9 cellular contexts compared by ENCODE assay signal in genomic region chr19:4376991-4377781, GRCh38. TPM values are rescaled to one million over a fixed set of nuclear protein-coding genes. Genes with fewer than 3 reads are reported as not detected.
A peak's percentile ranks its signal among the peaks of the same experiment; 100 is the strongest.
DNase-seq lines count a peak whose midpoint lies in the region; ATAC-seq, FAIRE-seq and TF ChIP-seq lines count a peak whose summit lies in the region.
"Had no signal": no experiment of that assay in that cellular context is flagged by ENCODE, and none has a peak within 500 bp of the region (broad histone marks: within the 10 kb centered on the region; RNA-seq: fewer than 3 reads in every experiment).

No MANE protein-coding gene starts in this region.

- BruUV-seq in OCI-LY7 (replicated peaks; lab: Mats Ljungman, UMichigan) (no TSS peak), endothelial cell of umbilical vein (replicated peaks; lab: Mats Ljungman, UMichigan) (no TSS peak)

- no peak for TF ChIP-seq POLR2A in endothelial cell of umbilical vein (IDR thresholded peaks at IDR 0.05; ENCODE audit: low read depth, low read length)
- TF ChIP-seq POLR2A in sigmoid colon (IDR thresholded peaks at IDR 0.05) = no peak

- dilution Hi-C loops in endothelial cell of umbilical vein (cut with MboI; ENCODE audit: extremely low pct_ligation_motif_present, low sequenced_read_pairs) = no loop called here

- H3K9me1 ChIP-seq in endothelial cell of umbilical vein (replicated peaks; ENCODE audit: control insufficient read depth, extremely low read depth, insufficient read depth, low read length) = no peaks in the 10 kb centered on the region

- 88 to 90% methylated on average over 23 of the region's 23 CpGs for WGBS in sigmoid colon, 2 donors

- H3K4me2 ChIP-seq in OCI-LY7 (ENCODE audit: low read length) (peak overlapping the region; percentile 78), endothelial cell of umbilical vein (ENCODE audit: insufficient read depth, low read length) (no peak overlapping the region)

- no peak for ATAC-seq in GM21367 (IDR thresholded peaks at IDR 0.05; ENCODE audit: unreplicated experiment)

- no peak for TF ChIP-seq EP300 in sigmoid colon (IDR thresholded peaks at IDR 0.05)

- no peak for TF ChIP-seq CTCF in OCI-LY7 (conservative IDR thresholded peaks at IDR 0.05; ENCODE audit: low read length)
- TF ChIP-seq CTCF in endothelial cell of umbilical vein (IDR thresholded peaks at IDR 0.05; ENCODE audit: extremely low read depth in 1 of 2, insufficient read depth in 1 of 2, low read depth in 1 of 2, low read length in 2 of 2) = no peak
- TF ChIP-seq CTCF in sigmoid colon (IDR thresholded peaks at IDR 0.05) = no peak

- H3K9me3 ChIP-seq in OCI-LY7 (ENCODE audit: low read length) (no peaks in the 10 kb centered on the region), endothelial cell of umbilical vein (replicated peaks; ENCODE audit: control insufficient read depth, insufficient read depth, low read length) (no peaks in the 10 kb centered on the region), sigmoid colon (no peaks in the 10 kb centered on the region)

- CTCF ChIA-PET in OCI-LY7 (lab: Charles Lee; ENCODE audit: unreplicated experiment) = no interaction called here
- CTCF ChIA-PET in endothelial cell of umbilical vein (lab: Charles Lee) = interaction anchor here (0.7 to 8.7 kb wide), 4 partner anchors 15 to 25 kb away, joined by 3 to 105 read pairs (median 30); partner anchors contain the start of genes CHAF1A and SH3GL1

- H3K9ac ChIP-seq in endothelial cell of umbilical vein (replicated peaks; ENCODE audit: extremely low read depth, insufficient read depth, low read length) = no peak overlapping the region

- peak; percentile 57 for DNase-seq in EH (ENCODE audit: low read depth)
- DNase-seq in OCI-LY7 (ENCODE audit: low spot score) = no peak
- DNase-seq in endothelial cell of umbilical vein (ENCODE audit: low read depth, low spot score) = no peak
- peak; percentile 61 for DNase-seq in sigmoid colon
- DNase-seq in KG1 (lab: John Stamatoyannopoulos, UW) = no peak
- no peak for DNase-seq in NCI-H2227 treated with DMSO at 0.1 percent for 48 hours (lab: John Stamatoyannopoulos, UW)
- DNase-seq in mesenteric fat pad (ENCODE audit: low spot score) = no peak
- DNase-seq: HCEC 1CT had no signal

- peak; percentile 38 for FAIRE-seq in endothelial cell of umbilical vein (lab: Jason Lieb, UNC)

- no peaks in the 10 kb centered on the region for H3K9me2 ChIP-seq in OCI-LY7 (ENCODE audit: insufficient read depth, low read length)

- H3K36me3 ChIP-seq in OCI-LY7 (ENCODE audit: insufficient read depth, low read length) (no peaks in the 10 kb centered on the region), endothelial cell of umbilical vein (ENCODE audit: control insufficient read depth in 2 of 2, extremely low read depth in 1 of 2, insufficient read depth in 2 of 2, low read length in 2 of 2) (peaks cover 0 to 9% of the 10 kb centered on the region in 2 experiments), sigmoid colon (no peaks in the 10 kb centered on the region)

- peaks cover 31% of the 10 kb centered on the region for H4K20me1 ChIP-seq in OCI-LY7 (ENCODE audit: insufficient read depth, low read length)
- no peaks in the 10 kb centered on the region for H4K20me1 ChIP-seq in endothelial cell of umbilical vein (replicated peaks; ENCODE audit: control insufficient read depth, extremely low read depth, insufficient read depth, low read length)

- H3K27ac ChIP-seq in OCI-LY7 (ENCODE audit: low read depth, low read length, poor library complexity, severe bottlenecking) (no peak overlapping the region), endothelial cell of umbilical vein (ENCODE audit: insufficient read depth, low read depth, low read length) (no peak overlapping the region), sigmoid colon (peak overlapping the region; percentile 77 to 83 (median 82))

- H3K4me1 ChIP-seq in OCI-LY7 (ENCODE audit: insufficient read depth, low read length, poor library complexity, severe bottlenecking) = peaks cover 54% of the 10 kb centered on the region
- H3K4me1 ChIP-seq in endothelial cell of umbilical vein (ENCODE audit: control insufficient read depth, extremely low read depth, insufficient read depth, low read length) = peaks cover 54% of the 10 kb centered on the region
- peaks cover 0 to 73% (median 68%) of the 10 kb centered on the region in 4 donors for H3K4me1 ChIP-seq in sigmoid colon

- H3K79me2 ChIP-seq in OCI-LY7 (ENCODE audit: insufficient read depth, low read depth, low read length) (peaks cover 22% of the 10 kb centered on the region; the same call in 1 of the 2 replicates), endothelial cell of umbilical vein (ENCODE audit: control insufficient read depth, insufficient read depth, low read length) (peaks cover 93% of the 10 kb centered on the region)

- POLR2A ChIA-PET in OCI-LY7 (lab: Charles Lee) (interaction anchor here (0.7 kb wide), 1 partner anchor 47 kb away, joined by 6 read pairs; no protein-coding TSS in a partner anchor), endothelial cell of umbilical vein (lab: Charles Lee) (interaction anchor here (1.0 kb wide), 1 partner anchor 14 kb away, joined by 3 read pairs; no protein-coding TSS in a partner anchor)

- H2AFZ ChIP-seq in OCI-LY7 (ENCODE audit: low read length) (no peak overlapping the region), endothelial cell of umbilical vein (ENCODE audit: low read depth, low read length) (no peak overlapping the region)

- H3K4me3 ChIP-seq in OCI-LY7 (ENCODE audit: low read depth, low read length, poor library complexity, severe bottlenecking) = no peak overlapping the region
- no peak overlapping the region for H3K4me3 ChIP-seq in endothelial cell of umbilical vein (replicated peaks in 1 of 3; ENCODE audit: insufficient read depth in 1 of 3, low read depth in 1 of 3, low read length in 3 of 3)
- no peak overlapping the region for H3K4me3 ChIP-seq in sigmoid colon

- no peaks in the 10 kb centered on the region for H3K27me3 ChIP-seq in endothelial cell of umbilical vein (ENCODE audit: control insufficient read depth in 2 of 2, insufficient read depth in 2 of 2, low read length in 2 of 2)
- H3K27me3 ChIP-seq in sigmoid colon = no peaks in the 10 kb centered on the region

- intact Hi-C loops in OCI-LY7 (cut with micrococcal nuclease; ENCODE audit: unreplicated experiment) = no loop called here
- intact Hi-C loops in endothelial cell of umbilical vein (cut with micrococcal nuclease) = no loop called here
- intact Hi-C loops in sigmoid colon (cut with DNase I) = no loop called here

RNA-seq across cellular contexts. Expression of gene SH3GL1, which starts 23.2 kb away (rescaled TPM):
- 24.3 and 33.2 TPM in 2 replicates for total RNA-seq in OCI-LY7 (2014; rRNA removed; shearing (Covaris generic))
- total RNA-seq in OCI-LY7 (2022) = 38.9 and 39.0 TPM in 2 replicates
- 143 and 153 TPM in 2 replicates for total RNA-seq in endothelial cell of umbilical vein
- polyA plus RNA-seq in endothelial cell of umbilical vein = 145 and 191 TPM in 2 replicates
- polyA plus RNA-seq in endothelial cell of umbilical vein (2011; cell fraction: cytosol; rRNA removed) = 113 and 139 TPM in 2 replicates
- 94.1 and 103 TPM in 2 replicates for polyA plus RNA-seq in endothelial cell of umbilical vein (2011; cell fraction: nucleus; rRNA removed)
- 124 and 164 TPM in 2 replicates for polyA plus RNA-seq in endothelial cell of umbilical vein (2012)
- polyA minus RNA-seq in endothelial cell of umbilical vein = 51.2 and 68.4 TPM in 2 replicates
- 43.0 TPM for polyA minus RNA-seq in endothelial cell of umbilical vein (2011; cell fraction: cytosol; rRNA and poly(A)+ RNA removed)
- polyA minus RNA-seq in endothelial cell of umbilical vein (2011; cell fraction: nucleus; rRNA and poly(A)+ RNA removed) = 32.8 and 43.7 TPM in 2 replicates
- 10 to 100 TPM; 28.5 to 33.9 (median 32.2) TPM for total RNA-seq in sigmoid colon
- polyA plus RNA-seq in sigmoid colon = 10 to 100 TPM; 37.9 to 47.4 (median 45.0) TPM
- total RNA-seq in mesenteric fat pad = 91.2 TPM

RNA-seq across cellular contexts. Expression of gene CHAF1A, which starts 25.3 kb away (rescaled TPM):
- total RNA-seq in OCI-LY7 (2014; rRNA removed; shearing (Covaris generic)) = 107 and 108 TPM in 2 replicates
- total RNA-seq in OCI-LY7 (2022) (119 and 128 TPM in 2 replicates), endothelial cell of umbilical vein (44.5 and 47.8 TPM in 2 replicates), sigmoid colon (1 to 10 TPM; 3.6 to 5.5 (median 4.1) TPM), mesenteric fat pad (6.0 TPM)
- polyA plus RNA-seq in endothelial cell of umbilical vein (19.5 and 32.1 TPM in 2 replicates), sigmoid colon (10 to 100 TPM in 2 of 3 donors, 1 to 10 TPM in 1; 5.4 to 19.1 (median 10.6) TPM)
- 22.2 and 23.4 TPM in 2 replicates for polyA plus RNA-seq in endothelial cell of umbilical vein (2011; cell fraction: cytosol; rRNA removed)
- polyA plus RNA-seq in endothelial cell of umbilical vein (2011; cell fraction: nucleus; rRNA removed) = 32.5 and 36.1 TPM in 2 replicates
- 16.4 and 24.5 TPM in 2 replicates for polyA plus RNA-seq in endothelial cell of umbilical vein (2012)
- 11.2 and 20.1 TPM in 2 replicates for polyA minus RNA-seq in endothelial cell of umbilical vein
- polyA minus RNA-seq in endothelial cell of umbilical vein (2011; cell fraction: cytosol; rRNA and poly(A)+ RNA removed) = 70.6 TPM
- 20.4 and 33.6 TPM in 2 replicates for polyA minus RNA-seq in endothelial cell of umbilical vein (2011; cell fraction: nucleus; rRNA and poly(A)+ RNA removed)

RNA-seq across cellular contexts. Expression of gene MPND, which starts 33.8 kb away (rescaled TPM):
- total RNA-seq in OCI-LY7 (2014; rRNA removed; shearing (Covaris generic)) = 6.7 and 7.2 TPM in 2 replicates
- total RNA-seq in OCI-LY7 (2022) = 19.1 and 19.5 TPM in 2 replicates
- total RNA-seq in endothelial cell of umbilical vein = 21.1 and 22.1 TPM in 2 replicates
- polyA plus RNA-seq in endothelial cell of umbilical vein = 13.8 and 14.8 TPM in 2 replicates
- 9.0 and 11.6 TPM in 2 replicates for polyA plus RNA-seq in endothelial cell of umbilical vein (2011; cell fraction: cytosol; rRNA removed)
- 6.7 and 7.7 TPM in 2 replicates for polyA plus RNA-seq in endothelial cell of umbilical vein (2011; cell fraction: nucleus; rRNA removed)
- 13.3 and 22.7 TPM in 2 replicates for polyA plus RNA-seq in endothelial cell of umbilical vein (2012)
- 7.7 and 11.2 TPM in 2 replicates for polyA minus RNA-seq in endothelial cell of umbilical vein
- polyA minus RNA-seq in endothelial cell of umbilical vein (2011; cell fraction: cytosol; rRNA and poly(A)+ RNA removed) = 8.4 TPM
- 1.8 and 6.9 TPM in 2 replicates for polyA minus RNA-seq in endothelial cell of umbilical vein (2011; cell fraction: nucleus; rRNA and poly(A)+ RNA removed)
- 10 to 100 TPM in 1 of 4 donors, 1 to 10 TPM in 3; 8.6 to 13.3 (median 9.3) TPM for total RNA-seq in sigmoid colon
- polyA plus RNA-seq in sigmoid colon = 10 to 100 TPM; 38.2 to 65.2 (median 60.1) TPM
- 14.4 TPM for total RNA-seq in mesenteric fat pad

RNA-seq across cellular contexts. Expression of gene STAP2, which starts 38.6 kb away (rescaled TPM):
- total RNA-seq in OCI-LY7 (2014; rRNA removed; shearing (Covaris generic)) = 0.13 and 1.3 TPM in 2 replicates
- total RNA-seq in OCI-LY7 (2022) (0.57 and 1.2 TPM in 2 replicates), endothelial cell of umbilical vein (11.8 and 12.2 TPM in 2 replicates), sigmoid colon (1 to 10 TPM in 3 of 4 donors, under 1 TPM in 1; 0.99 to 5.5 (median 2.7) TPM), mesenteric fat pad (3.0 TPM)
- polyA plus RNA-seq in endothelial cell of umbilical vein (21.7 and 21.8 TPM in 2 replicates), sigmoid colon (100 to 1,000 TPM; 146 to 313 (median 199) TPM)
- polyA plus RNA-seq in endothelial cell of umbilical vein (2011; cell fraction: cytosol; rRNA removed) = 14.2 and 17.3 TPM in 2 replicates
- polyA plus RNA-seq in endothelial cell of umbilical vein (2011; cell fraction: nucleus; rRNA removed) = 20.5 and 24.1 TPM in 2 replicates
- 7.2 and 18.3 TPM in 2 replicates for polyA plus RNA-seq in endothelial cell of umbilical vein (2012)
- polyA minus RNA-seq in endothelial cell of umbilical vein = 8.1 and 11.6 TPM in 2 replicates
- polyA minus RNA-seq in endothelial cell of umbilical vein (2011; cell fraction: cytosol; rRNA and poly(A)+ RNA removed) = not detected
- 3.0 and 6.0 TPM in 2 replicates for polyA minus RNA-seq in endothelial cell of umbilical vein (2011; cell fraction: nucleus; rRNA and poly(A)+ RNA removed)

Comparison
In these comparisons a context has a peak if more than half of its experiments do, and no peak if none do; other contexts are left out.
1. DNase-seq: peak in EH (single experiment) and sigmoid colon (single experiment); none in OCI-LY7 (single experiment), endothelial cell of umbilical vein (single experiment), KG1 (single experiment), NCI-H2227 treated with DMSO at 0.1 percent for 48 hours (single experiment) and mesenteric fat pad (single experiment).
2. H3K27ac ChIP-seq: peak in sigmoid colon (4 of 4); none in OCI-LY7 (single experiment) and endothelial cell of umbilical vein (single experiment).